ENCODE assay signal across 14 cellular contexts in the genomic region with DNA sequence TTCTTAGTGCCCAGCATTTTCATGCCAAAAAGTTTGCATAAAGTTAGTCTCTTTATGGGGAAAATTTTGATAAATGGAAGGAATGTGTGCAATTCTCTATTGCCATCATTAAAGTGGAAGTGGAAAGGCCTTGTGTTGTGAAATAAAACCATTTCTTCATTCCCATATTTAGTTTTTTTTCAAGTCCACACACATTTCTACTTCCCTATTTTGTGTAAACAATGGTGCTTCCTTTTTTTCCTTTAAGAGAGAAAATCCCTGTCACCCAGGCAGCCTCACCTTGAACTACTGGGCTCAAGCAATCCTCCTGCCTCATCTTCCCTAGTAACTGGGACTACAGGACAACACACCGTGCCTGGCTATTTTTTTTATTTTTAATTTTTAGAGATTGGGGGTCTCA.
"Had no signal": no experiment of that assay in that cellular context is flagged by ENCODE, and none has a peak within 500 bp of the region (broad histone marks: within the 10 kb centered on the region; RNA-seq: fewer than 3 reads in every experiment).

No MANE protein-coding gene starts in this region.

- H3K27ac Mint-ChIP-seq: activated naive CD4-positive, alpha-beta T cell treated with anti-CD3 and anti-CD28 coated beads, Interleukin-2, amount 50 U/mL, for 72 hours; activated T-cell treated with anti-CD3 and anti-CD28 coated beads, Interleukin-2, amount 50 U/mL, for 24 hours; brain had no signal

- DNase-seq: activated CD4-positive, alpha-beta T cell treated with anti-CD3 and anti-CD28 coated beads, Interleukin-2, amount 50 U/mL, for 4 hours; activated effector memory CD4-positive, alpha-beta T cell treated with anti-CD3 and anti-CD28 coated beads, Interleukin-2, amount 50 U/mL, for 16 hours; activated T-cell treated with anti-CD3 and anti-CD28 coated beads, Interleukin-2, amount 50 U/mL, for 24 hours; amniotic stem cell; dorsolateral prefrontal cortex; glutamatergic neuron; lower lobe of right lung; midbrain; retina; thyroid gland; uterus had no signal

- H3K4me3 Mint-ChIP-seq: activated T-cell treated with anti-CD3 and anti-CD28 coated beads, Interleukin-2, amount 50 U/mL, for 24 hours; brain had no signal

- ATAC-seq: activated CD4-positive, CD25-positive, alpha-beta regulatory T cell treated with anti-CD3 and anti-CD28 coated beads, Interleukin-2, amount 50 U/mL, for 24 hours; activated naive CD4-positive, alpha-beta T cell treated with anti-CD3 and anti-CD28 coated beads, Interleukin-2, amount 50 U/mL, for 72 hours; lower lobe of right lung had no signal

- H3K27me3 Mint-ChIP-seq: activated T-cell treated with anti-CD3 and anti-CD28 coated beads, Interleukin-2, amount 50 U/mL, for 24 hours had no signal
